21 cellular contexts compared by ENCODE assay signal in the genomic region with DNA sequence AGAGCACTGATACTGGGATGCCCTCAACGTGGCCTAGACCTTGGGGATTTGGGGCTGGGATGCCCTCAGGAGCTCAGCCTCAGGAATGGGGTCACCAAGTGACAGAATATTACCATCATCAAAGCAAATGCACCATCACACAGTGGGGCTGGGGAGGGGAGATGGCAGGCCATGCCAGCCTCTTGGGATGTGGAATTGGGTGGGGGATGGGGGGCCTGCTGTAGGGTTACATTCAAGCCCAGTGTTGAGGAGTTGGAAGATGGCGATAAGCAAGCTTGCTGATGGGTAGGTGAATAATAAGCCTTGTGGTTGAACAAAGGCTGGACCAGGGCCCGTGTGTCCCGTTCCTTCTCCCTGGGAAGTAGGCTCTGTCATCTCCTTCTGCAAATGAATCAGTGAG.
DNase-seq lines count a peak whose midpoint lies in the region; ATAC-seq lines count a peak whose summit lies in the region.
"Had no signal": no experiment of that assay in that cellular context is flagged by ENCODE, and none has a peak within 500 bp of the region (broad histone marks: within the 10 kb centered on the region; RNA-seq: fewer than 3 reads in every experiment).

No MANE protein-coding gene starts in this region.

- H3K14ac ChIP-seq in neuronal stem cell (ENCODE audit: low read length), result no peak overlapping the region

- WGBS in neuronal stem cell (ENCODE audit: extremely low coverage in 2 of 2, insufficient read length in 2 of 2, insufficient replicate concordance in 1 of 2), 2 donors, result no CpG with 5 or more reads among the region's 4 CpGs

- no peak overlapping the region for H3K4me2 ChIP-seq in neuronal stem cell (ENCODE audit: insufficient read depth, low read length, poor library complexity, severe bottlenecking)
- H3K4me2 ChIP-seq: BLaER1 had no signal

- H3K4me1 ChIP-seq in neuronal stem cell (ENCODE audit: control insufficient read depth in 2 of 2, insufficient read depth in 1 of 2, low read depth in 1 of 2, low read length in 2 of 2), result no peaks in the 10 kb centered on the region
- H3K4me1 ChIP-seq: BE2C had no signal

- no peak overlapping the region for H3K9ac ChIP-seq in neuronal stem cell (ENCODE audit: low read depth, low read length, poor library complexity)
- H3K9ac ChIP-seq: BLaER1 had no signal

- H2BK5ac ChIP-seq in neuronal stem cell (ENCODE audit: low read length), result no peak overlapping the region

- H3K18ac ChIP-seq in neuronal stem cell (ENCODE audit: low read length), result no peak overlapping the region

- no peak overlapping the region for H3K4me3 ChIP-seq in neuronal stem cell (ENCODE audit: low read length in 2 of 2)
- H3K4me3 ChIP-seq: BLaER1, GM12878 had no signal

- H3K4ac ChIP-seq in neuronal stem cell (ENCODE audit: low read length), result no peak overlapping the region

- H2BK12ac ChIP-seq in neuronal stem cell (ENCODE audit: low read length), result no peak overlapping the region

- no peak overlapping the region for H2AFZ ChIP-seq in neuronal stem cell (ENCODE audit: low read length)

- H2AK5ac ChIP-seq in neuronal stem cell (ENCODE audit: low read depth, low read length), result peak overlapping the region; percentile 28

- no peak for ATAC-seq in HG02642 (IDR thresholded peaks at IDR 0.05; ENCODE audit: poor library complexity, unreplicated experiment)
- ATAC-seq: GM12878 had no signal

- no peak overlapping the region for H2BK120ac ChIP-seq in neuronal stem cell (ENCODE audit: low read depth, low read length)

- H2BK15ac ChIP-seq in neuronal stem cell (ENCODE audit: low read length), result no peak overlapping the region

- H3K27me3 ChIP-seq in neuronal stem cell (ENCODE audit: control insufficient read depth in 3 of 3, insufficient read depth in 3 of 3, low read depth in 1 of 3, low read length in 3 of 3), result no peaks in the 10 kb centered on the region
- H3K27me3 ChIP-seq: BE2C, BLaER1 had no signal

- no peak overlapping the region for H3K27ac ChIP-seq in neuronal stem cell (replicated peaks; ENCODE audit: low read length)
- H3K27ac ChIP-seq: BLaER1 had no signal

- no peaks in the 10 kb centered on the region for H3K79me1 ChIP-seq in neuronal stem cell (ENCODE audit: low read depth, low read length)

- no peak overlapping the region for H4K91ac ChIP-seq in neuronal stem cell (ENCODE audit: low read depth, low read length, poor library complexity)

- DNase-seq in ecto neural progenitor cell (ENCODE audit: low spot score) (peak; percentile 25), neuronal stem cell (ENCODE audit: low spot score) (no peak), HT-29 (ENCODE audit: low spot score) (no peak)
- DNase-seq in activated CD4-positive, CD25-positive, alpha-beta regulatory T cell treated with anti-CD3 and anti-CD28 coated beads, Interleukin-2, amount 50 U/mL, for 72 hours, result no peak
- DNase-seq: 8988T; ACHN; BE2C; CD4-positive, alpha-beta memory T cell; CD4-positive, CD25-positive, alpha-beta regulatory T cell; CD8-positive, alpha-beta memory T cell; COR-L47; DMS 273 treated with DMSO at 0.1 percent for 48 hours; DMS153; DMS53; DMS79; DND-41; EL; GDM1 had no signal

- no peaks in the 10 kb centered on the region for H3K36me3 ChIP-seq in neuronal stem cell (replicated peaks in 1 of 2; ENCODE audit: control insufficient read depth in 2 of 2, insufficient read depth in 2 of 2, low read length in 2 of 2)
- H3K36me3 ChIP-seq: BE2C, BLaER1 had no signal

- H3K9me3 ChIP-seq in neuronal stem cell (replicated peaks in 1 of 2; ENCODE audit: control insufficient read depth in 2 of 2, insufficient read depth in 1 of 2, low read depth in 1 of 2, low read length in 2 of 2), result no peaks in the 10 kb centered on the region
- H3K9me3 ChIP-seq: BE2C, BLaER1 had no signal

- no peak overlapping the region for H3K23ac ChIP-seq in neuronal stem cell (ENCODE audit: low read depth, low read length, poor library complexity)

- no peak overlapping the region for H4K8ac ChIP-seq in neuronal stem cell (ENCODE audit: low read depth, low read length)
